Comparison of ENCODE assay signal across 20 cellular contexts in genomic region chr1:159007734-159008133, GRCh38. TPM values are rescaled to one million over a fixed set of nuclear protein-coding genes. Genes with fewer than 3 reads are reported as not detected.
DNase-seq lines count a peak whose midpoint lies in the region; ATAC-seq, FAIRE-seq and TF ChIP-seq lines count a peak whose summit lies in the region.
"Had no signal": no experiment of that assay in that cellular context is flagged by ENCODE, and none has a peak within 500 bp of the region (broad histone marks: within the 10 kb centered on the region; RNA-seq: fewer than 3 reads in every experiment).

No MANE protein-coding gene starts in this region.

- H3K36me3 ChIP-seq in iPS-20b (ENCODE audit: insufficient read depth, low read depth, low read length), result no peaks in the 10 kb centered on the region
- H3K36me3 ChIP-seq: prostate gland, tibial artery had no signal

- H3K4me3 ChIP-seq in iPS-20b (ENCODE audit: low read length), result peak overlapping the region; percentile 63; the same call in 1 of the 2 replicates
- H3K4me3 ChIP-seq in coronary artery, result no peak overlapping the region
- H3K4me3 ChIP-seq: hepatocyte, prostate gland, tibial artery had no signal

- no peak overlapping the region for H3K27ac ChIP-seq in iPS-20b (ENCODE audit: low read length)
- H3K27ac ChIP-seq in coronary artery, result no peak overlapping the region
- H3K27ac ChIP-seq: prostate gland, tibial artery had no signal

- peaks cover 30 to 49% (median 34%) of the 10 kb centered on the region in 3 donors for H3K4me1 Mint-ChIP-seq in T-cell

- CTCF ChIA-PET in T-cell (lab: Charles Lee), result interaction anchor here in 1 of 2 donors (3.5 kb wide), 1 partner anchor 10 kb away, joined by 22 read pairs; no protein-coding TSS in a partner anchor

- POLR2A ChIA-PET in T-cell (lab: Charles Lee), result interaction anchor here in 1 of 2 donors (1.7 kb wide), 1 partner anchor 9 kb away, joined by 7 read pairs; no protein-coding TSS in a partner anchor

- peaks cover 33% of the 10 kb centered on the region; the same call in 1 of the 2 replicates for H3K27me3 ChIP-seq in iPS-20b (ENCODE audit: insufficient read depth, low read length)
- H3K27me3 ChIP-seq: BLaER1 treated with 17β-estradiol and CSF1 and Interleukin-3, amounts not matched to agents 10 nM and 100 nM; hepatocyte; tibial artery had no signal

- H3K9me3 ChIP-seq in iPS-20b (ENCODE audit: insufficient read depth, low read depth, low read length), result no peaks in the 10 kb centered on the region
- H3K9me3 ChIP-seq: prostate gland, tibial artery had no signal

- ATAC-seq in T-cell (replicated peaks in 1 of 4), result no peak
- ATAC-seq in omental fat pad (ENCODE audit: low FRiP score), result no peak
- ATAC-seq: left cardiac atrium, Right ventricle myocardium inferior had no signal

- no peak for TF ChIP-seq POLR2A in GM12891 (IDR thresholded peaks at IDR 0.05; ENCODE audit: low read depth, low read length)

- no peak overlapping the region for H3K9ac ChIP-seq in iPS-20b (ENCODE audit: low read depth, low read length)

- H3K36me3 Mint-ChIP-seq in T-cell, result peaks cover 11% of the 10 kb centered on the region

- H3K4me3 Mint-ChIP-seq in T-cell, result no peak overlapping the region
- H3K4me3 Mint-ChIP-seq: dendritic cell treated with granulocyte-macrophage colony-stimulating factor and Interleukin-4, amounts not matched to agents 40 ng/mL and 50 ng/mL, for 4 days; HFFc6 had no signal

- H3K27ac Mint-ChIP-seq in T-cell, result peak overlapping the region; percentile 68 to 86

- peak; percentile 31 for DNase-seq in CD1c-positive myeloid dendritic cell (ENCODE audit: extremely low spot score)
- DNase-seq in GM12891 (ENCODE audit: insufficient read length, low spot score), result no peak
- DNase-seq in T-cell, result no peak
- DNase-seq in coronary artery (ENCODE audit: low spot score), result no peak
- DNase-seq in EL, result no peak
- no peak for DNase-seq in omental fat pad (ENCODE audit: low spot score)
- no peak for DNase-seq in NCI-H2227 (lab: John Stamatoyannopoulos, UW; ENCODE audit: unreplicated experiment)
- DNase-seq: aorta; HFFc6; left cardiac atrium; NCI-H187; NCI-H69; stimulated activated CD4-positive, alpha-beta T cell treated with anti-CD3 and anti-CD28 coated beads, Interleukin-15, amount 100 ng/mL, for 24 hours; tibial artery had no signal

- TF ChIP-seq CTCF in coronary artery (IDR thresholded peaks at IDR 0.05) (no peak), omental fat pad (IDR thresholded peaks at IDR 0.05) (no peak)

- no peaks in the 10 kb centered on the region for H3K27me3 Mint-ChIP-seq in T-cell
- H3K27me3 Mint-ChIP-seq: dendritic cell treated with granulocyte-macrophage colony-stimulating factor and Interleukin-4, amounts not matched to agents 40 ng/mL and 50 ng/mL, for 4 days had no signal

- peaks cover 18% of the 10 kb centered on the region for H3K4me1 ChIP-seq in iPS-20b (ENCODE audit: insufficient read depth, low read length)
- H3K4me1 ChIP-seq: prostate gland had no signal

- no peaks in the 10 kb centered on the region for H3K9me3 Mint-ChIP-seq in T-cell
- H3K9me3 Mint-ChIP-seq: dendritic cell treated with granulocyte-macrophage colony-stimulating factor and Interleukin-4, amounts not matched to agents 40 ng/mL and 50 ng/mL, for 4 days; HFFc6 had no signal

- peak; percentile 55 for FAIRE-seq in GM12891 (lab: Jason Lieb, UNC)

TF ChIP-seq in GM12891, 5 proteins besides CTCF, POLR2A, EP300 and RAD21:
- TF ChIP-seq POLR2AphosphoS5 (IDR thresholded peaks at IDR 0.05; ENCODE audit: low read depth, low read length) (no peak), PAX5 (IDR thresholded peaks at IDR 0.05; ENCODE audit: insufficient read depth, low read length, severe bottlenecking) (no peak), SPI1 (IDR thresholded peaks at IDR 0.05; ENCODE audit: low read depth, low read length) (no peak), TAF1 (IDR thresholded peaks at IDR 0.05; ENCODE audit: low read depth, low read length) (no peak), POU2F2 (IDR thresholded peaks at IDR 0.05; ENCODE audit: low read depth, low read length) (no peak)

RNA-seq across cellular contexts. Expression of gene IFI16, which starts 2.0 kb away (rescaled TPM):
- 164 TPM for polyA plus RNA-seq in GM12891 (2012; ENCODE audit: low read depth, missing spikeins)
- total RNA-seq in T-cell (100 to 1,000 TPM in 3 of 5 donors, 10 to 100 TPM in 2; 78.7 to 123 (median 106) TPM), omental fat pad (100 to 1,000 TPM in 3 of 4 donors, 10 to 100 TPM in 1; 94.5 to 304 (median 131) TPM)
